8 cellular contexts compared by ENCODE assay signal in genomic region chr19:7829162-7829520, GRCh38. TPM values are rescaled to one million over a fixed set of nuclear protein-coding genes. Genes with fewer than 3 reads are reported as not detected.
DNase-seq lines count a peak whose midpoint lies in the region; ATAC-seq, FAIRE-seq and TF ChIP-seq lines count a peak whose summit lies in the region.

No MANE protein-coding gene starts in this region.

- no peak for TF ChIP-seq POLR2A in GM18505 (IDR thresholded peaks at IDR 0.05; ENCODE audit: borderline replicate concordance, extremely low read depth, insufficient read depth, insufficient read length)

- H3K27ac ChIP-seq in left ventricle myocardium inferior (replicated peaks) (peak overlapping the region; percentile 23), brain microvascular endothelial cell (no peak overlapping the region)

- H3K9me3 ChIP-seq in left ventricle myocardium inferior (replicated peaks) (no peaks in the 10 kb centered on the region), mononuclear cell (ENCODE audit: low read depth, low read length) (no peaks in the 10 kb centered on the region)

- ATAC-seq in left cardiac atrium (no peak), HG03196 (IDR thresholded peaks at IDR 0.05; ENCODE audit: unreplicated experiment) (no peak), GM18505 (IDR thresholded peaks at IDR 0.05; ENCODE audit: unreplicated experiment) (no peak)

- H3K4me1 ChIP-seq in left ventricle myocardium inferior (peaks cover 35% of the 10 kb centered on the region), mononuclear cell (ENCODE audit: insufficient read depth, low read length) (peaks cover 10% of the 10 kb centered on the region)

- no peak for TF ChIP-seq CTCF in left ventricle myocardium inferior (IDR thresholded peaks at IDR 0.05; ENCODE audit: borderline replicate concordance)
- TF ChIP-seq CTCF in brain microvascular endothelial cell (IDR thresholded peaks at IDR 0.05; ENCODE audit: low read depth, low read length, missing control alignments): no peak

- H3K36me3 ChIP-seq in left ventricle myocardium inferior (no peaks in the 10 kb centered on the region), brain microvascular endothelial cell (replicated peaks) (no peaks in the 10 kb centered on the region)

- DNase-seq in left ventricle myocardium inferior (no peak), left cardiac atrium (no peak), brain microvascular endothelial cell (no peak), AG20443 (ENCODE audit: low spot score) (no peak), GM19239 (ENCODE audit: insufficient read length, low spot score) (no peak)

- in situ Hi-C loops in brain microvascular endothelial cell (cut with HindIII; ENCODE audit: low pct_ligation_motif_present, low sequenced_read_pairs): no loop called here

- peak overlapping the region; percentile 83 for H3K4me3 ChIP-seq in left ventricle myocardium inferior
- H3K4me3 ChIP-seq in brain microvascular endothelial cell (ENCODE audit: low read depth, low read length): peak overlapping the region; percentile 47
- peak overlapping the region; percentile 12 for H3K4me3 ChIP-seq in mononuclear cell (ENCODE audit: low read length)

- no peak for FAIRE-seq in GM19239 (lab: Jason Lieb, UNC)

- H3K27me3 ChIP-seq in left ventricle myocardium inferior (ENCODE audit: low read depth) (peaks cover 13% of the 10 kb centered on the region), brain microvascular endothelial cell (replicated peaks) (no peaks in the 10 kb centered on the region), mononuclear cell (ENCODE audit: insufficient read depth, low read length) (no peaks in the 10 kb centered on the region)

- intact Hi-C loops in left ventricle myocardium inferior (cut with micrococcal nuclease): no loop called here
- intact Hi-C loops in left cardiac atrium (cut with DNase I): no loop called here

RNA-seq across cellular contexts. Expression of gene EVI5L, which starts 0.9 kb away (rescaled TPM):
- total RNA-seq in left ventricle myocardium inferior: 22.9 TPM
- 10 to 100 TPM; 17.6 to 18.8 TPM for total RNA-seq in left cardiac atrium
- total RNA-seq in mononuclear cell: 17.2 TPM

RNA-seq across cellular contexts. Expression of gene PRR36, which starts 45.0 kb away (rescaled TPM):
- total RNA-seq in left ventricle myocardium inferior (not detected), left cardiac atrium (under 1 TPM; 0.10 to 0.24 TPM), mononuclear cell (0.10 TPM)

RNA-seq across cellular contexts. Expression of gene LRRC8E, which starts 59.2 kb away (rescaled TPM):
- 0.44 TPM for total RNA-seq in left ventricle myocardium inferior
- 1 to 10 TPM in 1 of 2 donors, under 1 TPM in 1; 0.88 to 1.7 TPM for total RNA-seq in left cardiac atrium
- not detected for total RNA-seq in mononuclear cell

Comparison
In these comparisons a context has a peak if more than half of its experiments do, and no peak if none do; other contexts are left out.
1. H3K4me3 ChIP-seq: peak in every context shown above with its lines; median percentile 83 in left ventricle myocardium inferior; 47 in brain microvascular endothelial cell; 12 in mononuclear cell.